Comparison of ENCODE assay signal across 11 cellular contexts in genomic region chr13:100131863-100132574, GRCh38. TPM values are rescaled to one million over a fixed set of nuclear protein-coding genes. Genes with fewer than 3 reads are reported as not detected.
DNase-seq lines count a peak whose midpoint lies in the region; ATAC-seq and TF ChIP-seq lines count a peak whose summit lies in the region.
"Had no signal": no experiment of that assay in that cellular context is flagged by ENCODE, and none has a peak within 500 bp of the region (broad histone marks: within the 10 kb centered on the region; RNA-seq: fewer than 3 reads in every experiment).

No MANE protein-coding gene starts in this region.

- no peak overlapping the region for H3K27ac Mint-ChIP-seq in activated CD4-positive, alpha-beta T cell treated with anti-CD3 and anti-CD28 coated beads, Interleukin-2, amount 10 ng/mL, durations not matched to agents 24 days and 14 days
- H3K27ac Mint-ChIP-seq in mesothelial cell of epicardium = no peak overlapping the region
- H3K27ac Mint-ChIP-seq: activated naive CD4-positive, alpha-beta T cell treated with anti-CD3 and anti-CD28 coated beads, Interleukin-2, amount 50 U/mL, for 24 hours; IgD-negative memory B cell had no signal

- intact Hi-C loops in activated CD4-positive, alpha-beta T cell treated with anti-CD3 and anti-CD28 coated beads, Interleukin-2, amount 10 ng/mL, durations not matched to agents 24 days and 14 days (cut with micrococcal nuclease) = loop anchor here (2.0 to 10.0 kb wide), 4 partner anchors 45 to 375 kb away; partner anchors contain the start of gene PCCA

- DNase-seq in activated CD4-positive, alpha-beta T cell treated with anti-CD3 and anti-CD28 coated beads for 4 hours = peak; percentile 2 to 12
- no peak for DNase-seq in activated CD4-positive, alpha-beta T cell treated with anti-CD3 and anti-CD28 coated beads, Interleukin-2, amount 10 ng/mL, durations not matched to agents 24 days and 14 days
- peak; percentile 90 for DNase-seq in RKO (ENCODE audit: low spot score)
- peak; percentile 61 for DNase-seq in fibroblast of peridontal ligament (ENCODE audit: extremely low read depth)
- peak; percentile 42 for DNase-seq in stimulated activated CD8-positive, alpha-beta memory T cell treated with anti-CD3 and anti-CD28 coated beads, Interleukin-4, amount 100 ng/mL, for 48 hours
- no peak for DNase-seq in mesothelial cell of epicardium (ENCODE audit: low spot score in 2 of 2, unreplicated experiment in 2 of 2)
- DNase-seq in SHP77 (lab: John Stamatoyannopoulos, UW) = no peak
- DNase-seq: pancreas had no signal

- H3K4me1 Mint-ChIP-seq in activated CD4-positive, alpha-beta T cell treated with anti-CD3 and anti-CD28 coated beads, Interleukin-2, amount 10 ng/mL, durations not matched to agents 24 days and 14 days = peaks cover 22% of the 10 kb centered on the region
- peaks cover 4% of the 10 kb centered on the region for H3K4me1 Mint-ChIP-seq in mesothelial cell of epicardium

- H3K4me3 Mint-ChIP-seq in activated CD4-positive, alpha-beta T cell treated with anti-CD3 and anti-CD28 coated beads, Interleukin-2, amount 10 ng/mL, durations not matched to agents 24 days and 14 days = no peak overlapping the region
- no peak overlapping the region for H3K4me3 Mint-ChIP-seq in mesothelial cell of epicardium
- H3K4me3 Mint-ChIP-seq: activated naive CD4-positive, alpha-beta T cell treated with anti-CD3 and anti-CD28 coated beads, Interleukin-2, amount 50 U/mL, for 24 hours; IgD-negative memory B cell had no signal

- ATAC-seq in GM21447 (IDR thresholded peaks at IDR 0.05; ENCODE audit: unreplicated experiment) = no peak

- peaks cover 5% of the 10 kb centered on the region for H3K9me3 Mint-ChIP-seq in activated CD4-positive, alpha-beta T cell treated with anti-CD3 and anti-CD28 coated beads, Interleukin-2, amount 10 ng/mL, durations not matched to agents 24 days and 14 days
- no peaks in the 10 kb centered on the region for H3K9me3 Mint-ChIP-seq in mesothelial cell of epicardium
- H3K9me3 Mint-ChIP-seq: activated naive CD4-positive, alpha-beta T cell treated with anti-CD3 and anti-CD28 coated beads, Interleukin-2, amount 50 U/mL, for 24 hours; IgD-negative memory B cell had no signal

- H3K36me3 Mint-ChIP-seq in activated CD4-positive, alpha-beta T cell treated with anti-CD3 and anti-CD28 coated beads, Interleukin-2, amount 10 ng/mL, durations not matched to agents 24 days and 14 days (ENCODE audit: low read depth) = peaks cover 4% of the 10 kb centered on the region
- peaks cover 12% of the 10 kb centered on the region for H3K36me3 Mint-ChIP-seq in mesothelial cell of epicardium

- TF ChIP-seq CTCF in mesothelial cell of epicardium (IDR thresholded peaks at IDR 0.05; ENCODE audit: unreplicated experiment) = no peak

- H3K27me3 Mint-ChIP-seq in activated CD4-positive, alpha-beta T cell treated with anti-CD3 and anti-CD28 coated beads, Interleukin-2, amount 10 ng/mL, durations not matched to agents 24 days and 14 days = no peaks in the 10 kb centered on the region
- no peaks in the 10 kb centered on the region for H3K27me3 Mint-ChIP-seq in mesothelial cell of epicardium (ENCODE audit: low read depth)
- H3K27me3 Mint-ChIP-seq: activated naive CD4-positive, alpha-beta T cell treated with anti-CD3 and anti-CD28 coated beads, Interleukin-2, amount 50 U/mL, for 24 hours; IgD-negative memory B cell had no signal

RNA-seq across cellular contexts. Expression of gene PCCA, which starts 43.1 kb away (rescaled TPM):
- total RNA-seq in activated CD4-positive, alpha-beta T cell treated with anti-CD3 and anti-CD28 coated beads, Interleukin-2, amount 10 ng/mL, durations not matched to agents 24 days and 14 days = 5.8 and 6.4 TPM in 2 replicates
- total RNA-seq in mesothelial cell of epicardium = 38.7 to 43.0 TPM (median 41.6 TPM) in 3 replicates

Comparison
In these comparisons a context has a peak if more than half of its experiments do, and no peak if none do; other contexts are left out.
1. DNase-seq: peak in activated CD4-positive, alpha-beta T cell treated with anti-CD3 and anti-CD28 coated beads for 4 hours (2 of 2), RKO (single experiment), fibroblast of peridontal ligament (single experiment) and stimulated activated CD8-positive, alpha-beta memory T cell treated with anti-CD3 and anti-CD28 coated beads, Interleukin-4, amount 100 ng/mL, for 48 hours (single experiment); none in activated CD4-positive, alpha-beta T cell treated with anti-CD3 and anti-CD28 coated beads, Interleukin-2, amount 10 ng/mL, durations not matched to agents 24 days and 14 days (single experiment), mesothelial cell of epicardium (0 of 2) and SHP77 (0 of 2).